ENCODE assay signal across 18 cellular contexts in the genomic region with DNA sequence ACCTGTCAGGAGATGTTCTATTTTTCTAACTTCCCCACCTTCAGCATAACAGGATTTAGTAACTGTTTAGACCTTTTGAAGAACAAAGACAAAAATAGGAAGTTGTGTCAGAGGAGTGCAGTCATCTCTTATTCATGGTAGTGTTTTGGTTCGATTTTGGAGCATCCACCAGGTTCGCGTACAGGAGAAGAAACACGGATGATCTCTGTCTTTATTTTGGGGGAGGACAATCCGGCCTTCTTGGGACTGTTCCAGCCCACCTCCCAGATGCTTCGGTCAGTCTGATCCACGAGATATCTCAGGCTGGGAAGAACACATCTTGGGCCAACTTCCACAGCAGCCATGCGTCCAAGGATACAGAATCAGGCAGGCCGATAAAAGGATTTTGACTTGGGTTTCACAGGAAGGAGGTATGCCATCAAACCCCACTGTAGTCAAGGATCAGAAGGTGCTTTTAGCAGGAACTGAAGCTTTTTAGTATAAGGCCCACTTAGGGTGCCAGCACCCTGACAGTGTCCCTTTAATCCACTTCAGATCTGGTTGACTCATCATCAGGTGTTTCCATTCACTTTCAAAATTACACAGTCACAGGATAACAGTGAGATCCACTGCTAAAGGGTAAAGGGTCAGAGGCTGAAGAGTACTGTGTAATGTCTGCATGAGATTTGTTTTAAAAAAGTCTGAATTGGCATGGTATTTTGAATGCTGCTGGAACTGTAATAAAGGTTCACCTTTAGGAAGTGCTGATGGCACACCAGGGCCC. TPM values are rescaled to one million over a fixed set of nuclear protein-coding genes. Genes with fewer than 3 reads are reported as not detected.
DNase-seq lines count a peak whose midpoint lies in the region; ATAC-seq and TF ChIP-seq lines count a peak whose summit lies in the region.
"Had no signal": no experiment of that assay in that cellular context is flagged by ENCODE, and none has a peak within 500 bp of the region (broad histone marks: within the 10 kb centered on the region; RNA-seq: fewer than 3 reads in every experiment).

No MANE protein-coding gene starts in this region.

- H3K36me3 Mint-ChIP-seq in activated CD8-positive, alpha-beta memory T cell treated with anti-CD3 and anti-CD28 coated beads, Interleukin-2, amount 10 ng/mL, durations not matched to agents 7 days and 5 days = peaks cover 40% of the 10 kb centered on the region
- H3K36me3 Mint-ChIP-seq in activated naive CD8-positive, alpha-beta T cell treated with anti-CD3 and anti-CD28 coated beads, Interleukin-2, amount 50 U/mL, for 24 hours (ENCODE audit: low read depth) = peaks cover 56% of the 10 kb centered on the region

- H3K4me1 ChIP-seq in psoas muscle = peaks cover 25% of the 10 kb centered on the region
- peaks cover 0 to 9% (median 0%) of the 10 kb centered on the region in 9 donors for H3K4me1 ChIP-seq in heart right ventricle
- H3K4me1 ChIP-seq: Peyer's patch had no signal

- H3K4me1 Mint-ChIP-seq in activated CD8-positive, alpha-beta memory T cell treated with anti-CD3 and anti-CD28 coated beads, Interleukin-2, amount 10 ng/mL, durations not matched to agents 7 days and 5 days = peaks cover 18% of the 10 kb centered on the region
- peaks cover 26% of the 10 kb centered on the region for H3K4me1 Mint-ChIP-seq in activated naive CD8-positive, alpha-beta T cell treated with anti-CD3 and anti-CD28 coated beads, Interleukin-2, amount 50 U/mL, for 24 hours
- H3K4me1 Mint-ChIP-seq: neural crest cell had no signal

- WGBS in psoas muscle, 3 donors = 59 to 75% (median 67%) methylated on average over 9 of the region's 9 CpGs
- WGBS in heart right ventricle, 2 donors = 82 to 84% methylated on average over 9 of the region's 9 CpGs

- peak; percentile 70 for ATAC-seq in activated CD8-positive, alpha-beta memory T cell treated with anti-CD3 and anti-CD28 coated beads, Interleukin-2, amount 10 ng/mL, durations not matched to agents 7 days and 5 days
- peak; percentile 98 for ATAC-seq in activated naive CD8-positive, alpha-beta T cell treated with anti-CD3 and anti-CD28 coated beads, Interleukin-2, amount 50 U/mL, for 24 hours
- ATAC-seq in psoas muscle = peak; percentile 42 to 67 (median 52)
- no peak for ATAC-seq in heart right ventricle
- ATAC-seq: SK-N-SH treated with all-trans-retinoic acid at 6 μM for 48 hours had no signal

- H3K9me3 Mint-ChIP-seq in activated CD8-positive, alpha-beta memory T cell treated with anti-CD3 and anti-CD28 coated beads, Interleukin-2, amount 10 ng/mL, durations not matched to agents 7 days and 5 days (ENCODE audit: low read depth) = no peaks in the 10 kb centered on the region
- H3K9me3 Mint-ChIP-seq in activated naive CD8-positive, alpha-beta T cell treated with anti-CD3 and anti-CD28 coated beads, Interleukin-2, amount 50 U/mL, for 24 hours = no peaks in the 10 kb centered on the region
- H3K9me3 Mint-ChIP-seq: CD8-positive, alpha-beta memory T cell; neural crest cell had no signal

- H3K4me3 Mint-ChIP-seq in activated CD8-positive, alpha-beta memory T cell treated with anti-CD3 and anti-CD28 coated beads, Interleukin-2, amount 10 ng/mL, durations not matched to agents 7 days and 5 days = no peak overlapping the region
- H3K4me3 Mint-ChIP-seq in activated naive CD8-positive, alpha-beta T cell treated with anti-CD3 and anti-CD28 coated beads, Interleukin-2, amount 50 U/mL, for 24 hours = no peak overlapping the region
- H3K4me3 Mint-ChIP-seq: CD8-positive, alpha-beta memory T cell; neural crest cell had no signal

- no peaks in the 10 kb centered on the region for H3K27me3 ChIP-seq in psoas muscle (ENCODE audit: insufficient read depth in 3 of 3, low read length in 2 of 3)
- no peaks in the 10 kb centered on the region for H3K27me3 ChIP-seq in heart right ventricle
- H3K27me3 ChIP-seq: Peyer's patch had no signal

- intact Hi-C loops in psoas muscle (cut with DNase I) = no loop called here
- intact Hi-C loops in heart right ventricle (cut with DNase I) = no loop called here

- H3K36me3 ChIP-seq in psoas muscle (ENCODE audit: insufficient read depth in 1 of 2, low read depth in 1 of 2) (peaks cover 2 to 96% of the 10 kb centered on the region in 2 donors), heart right ventricle (peaks cover 0 to 100% (median 55%) of the 10 kb centered on the region in 9 donors)

- H3K4me3 ChIP-seq in psoas muscle (no peak overlapping the region), heart right ventricle (no peak overlapping the region)
- H3K4me3 ChIP-seq: Peyer's patch had no signal

- CTCF ChIA-PET in activated CD8-positive, alpha-beta memory T cell treated with anti-CD3 and anti-CD28 coated beads, Interleukin-2, amount 10 ng/mL, durations not matched to agents 7 days and 5 days (lab: Charles Lee) = no interaction called here

- no peak for DNase-seq in activated CD8-positive, alpha-beta memory T cell treated with anti-CD3 and anti-CD28 coated beads, Interleukin-2, amount 10 ng/mL, durations not matched to agents 7 days and 5 days
- DNase-seq in activated CD8-positive, alpha-beta memory T cell treated with anti-CD3 and anti-CD28 coated beads for 24 hours = no peak
- DNase-seq in M059J (ENCODE audit: low read depth) (peak; percentile 7), psoas muscle (no peak), NCI-H2081 treated with DMSO at 0.1 percent for 48 hours (lab: John Stamatoyannopoulos, UW) (no peak), NCI-H510A treated with DMSO at 0.1 percent for 48 hours (lab: John Stamatoyannopoulos, UW) (no peak), heart right ventricle (no peak)
- no peak for DNase-seq in activated naive CD8-positive, alpha-beta T cell treated with anti-CD3 and anti-CD28 coated beads, Interleukin-2, amount 50 U/mL, for 24 hours
- DNase-seq: amniotic stem cell; CD8-positive, alpha-beta memory T cell; effector memory CD4-positive, alpha-beta T cell; hypothalamus; NCI-H1417; NCI-H2171 treated with DMSO at 0.1 percent for 48 hours; Peyer's patch; retina had no signal

- peak overlapping the region; percentile 45 for H3K27ac Mint-ChIP-seq in activated CD8-positive, alpha-beta memory T cell treated with anti-CD3 and anti-CD28 coated beads, Interleukin-2, amount 10 ng/mL, durations not matched to agents 7 days and 5 days
- peak overlapping the region; percentile 74 for H3K27ac Mint-ChIP-seq in activated naive CD8-positive, alpha-beta T cell treated with anti-CD3 and anti-CD28 coated beads, Interleukin-2, amount 50 U/mL, for 24 hours

- H3K27ac ChIP-seq in psoas muscle (peak overlapping the region; percentile 70), heart right ventricle (no peak overlapping the region)
- H3K27ac ChIP-seq: Peyer's patch had no signal

- TF ChIP-seq CTCF in psoas muscle (IDR thresholded peaks at IDR 0.05) (no peak), heart right ventricle (IDR thresholded peaks at IDR 0.05) (no peak)

- H3K27me3 Mint-ChIP-seq in activated CD8-positive, alpha-beta memory T cell treated with anti-CD3 and anti-CD28 coated beads, Interleukin-2, amount 10 ng/mL, durations not matched to agents 7 days and 5 days = no peaks in the 10 kb centered on the region
- H3K27me3 Mint-ChIP-seq in activated naive CD8-positive, alpha-beta T cell treated with anti-CD3 and anti-CD28 coated beads, Interleukin-2, amount 50 U/mL, for 24 hours = no peaks in the 10 kb centered on the region
- H3K27me3 Mint-ChIP-seq: CD8-positive, alpha-beta memory T cell had no signal

- H3K9me3 ChIP-seq in psoas muscle = no peaks in the 10 kb centered on the region
- no peaks in the 10 kb centered on the region for H3K9me3 ChIP-seq in heart right ventricle
- H3K9me3 ChIP-seq: Peyer's patch had no signal

RNA-seq across cellular contexts. Expression of a gene that starts 16.5 kb away (rescaled TPM):
- 10 to 100 TPM; 27.4 to 28.2 TPM for total RNA-seq in activated CD8-positive, alpha-beta memory T cell treated with anti-CD3 and anti-CD28 coated beads, Interleukin-2, amount 10 ng/mL, durations not matched to agents 7 days and 5 days
- total RNA-seq in M059J (2014; rRNA removed; shearing (Covaris generic)) = 8.3 and 10.7 TPM in 2 replicates
- 10 to 100 TPM in 3 of 4 donors, 1 to 10 TPM in 1; 7.4 to 14.2 (median 11.3) TPM for total RNA-seq in psoas muscle
- 1 to 10 TPM; 5.2 to 9.2 (median 7.3) TPM for polyA plus RNA-seq in psoas muscle
- total RNA-seq in heart right ventricle = 10 to 100 TPM; 10.8 to 16.9 (median 14.1) TPM
- polyA plus RNA-seq in heart right ventricle = 10 to 100 TPM in 1 of 2 donors, 1 to 10 TPM in 1; 6.6 to 12.5 TPM

RNA-seq across cellular contexts. Expression of a gene that starts 37.3 kb away (rescaled TPM):
- total RNA-seq in activated CD8-positive, alpha-beta memory T cell treated with anti-CD3 and anti-CD28 coated beads, Interleukin-2, amount 10 ng/mL, durations not matched to agents 7 days and 5 days = 10 to 100 TPM; 11.0 to 15.7 TPM
- 1.0 and 1.9 TPM in 2 replicates for total RNA-seq in M059J (2014; rRNA removed; shearing (Covaris generic))
- 10 to 100 TPM in 1 of 4 donors, 1 to 10 TPM in 3; 3.4 to 11.6 (median 6.3) TPM for total RNA-seq in psoas muscle
- polyA plus RNA-seq in psoas muscle = 10 to 100 TPM in 1 of 3 donors, 1 to 10 TPM in 2; 2.0 to 10.8 (median 8.4) TPM
- 10 to 100 TPM in 9 of 10 donors, 1 to 10 TPM in 1; 3.6 to 28.6 (median 17.6) TPM for total RNA-seq in heart right ventricle
- polyA plus RNA-seq in heart right ventricle = 1 to 10 TPM; 3.7 to 7.9 TPM

Comparison
In these comparisons a context has a peak if more than half of its experiments do, and no peak if none do; other contexts are left out.
1. ATAC-seq: peak in activated CD8-positive, alpha-beta memory T cell treated with anti-CD3 and anti-CD28 coated beads, Interleukin-2, amount 10 ng/mL, durations not matched to agents 7 days and 5 days (single experiment), activated naive CD8-positive, alpha-beta T cell treated with anti-CD3 and anti-CD28 coated beads, Interleukin-2, amount 50 U/mL, for 24 hours (single experiment) and psoas muscle (4 of 4); none in heart right ventricle (0 of 8).